Comparison of ENCODE assay signal across 8 cellular contexts in genomic region chr7:111235709-111236108, GRCh38.
"Had no signal": no experiment of that assay in that cellular context is flagged by ENCODE, and none has a peak within 500 bp of the region (broad histone marks: within the 10 kb centered on the region; RNA-seq: fewer than 3 reads in every experiment).

No MANE protein-coding gene starts in this region.

- H3K9me3 ChIP-seq: HAP-1 had no signal

- H3K27ac Mint-ChIP-seq: IgD-negative memory B cell had no signal

- H3K27ac ChIP-seq: GM23248 had no signal

- H3K9ac ChIP-seq: GM23248 had no signal

- DNase-seq: GM23248, GOT3, H7, KBM-7 had no signal

- H2AFZ ChIP-seq: GM23248 had no signal

- H3K27me3 Mint-ChIP-seq: IgD-negative memory B cell had no signal

- H3K9me3 Mint-ChIP-seq: IgD-negative memory B cell had no signal

- H3K4me3 ChIP-seq: GM23248, HAP-1 had no signal

- FAIRE-seq: HTR-8/SVneo had no signal

- ATAC-seq: HCT116 had no signal

- H3K4me3 Mint-ChIP-seq: IgD-negative memory B cell had no signal

- H3K4me1 ChIP-seq: HAP-1 had no signal

- H3K36me3 ChIP-seq: HAP-1 had no signal
